11 cellular contexts compared by ENCODE assay signal in genomic region chr11:19422257-19422656, GRCh38.
"Had no signal": no experiment of that assay in that cellular context is flagged by ENCODE, and none has a peak within 500 bp of the region (broad histone marks: within the 10 kb centered on the region; RNA-seq: fewer than 3 reads in every experiment).

No MANE protein-coding gene starts in this region.

- H3K27ac Mint-ChIP-seq: activated CD4-positive, alpha-beta T cell treated with anti-CD3 and anti-CD28 coated beads, Interleukin-2, amount 10 ng/mL, durations not matched to agents 7 days and 5 days; activated naive CD8-positive, alpha-beta T cell treated with anti-CD3 and anti-CD28 coated beads for 36 hours; natural killer cell; stimulated activated naive CD8-positive, alpha-beta T cell treated with anti-CD3 and anti-CD28 coated beads, Interleukin-15, amount 100 ng/mL, for 72 hours had no signal

- H3K36me3 ChIP-seq: right lobe of liver, thoracic aorta had no signal

- H3K4me3 Mint-ChIP-seq: activated CD4-positive, alpha-beta T cell treated with anti-CD3 and anti-CD28 coated beads, Interleukin-2, amount 10 ng/mL, durations not matched to agents 7 days and 5 days; activated naive CD8-positive, alpha-beta T cell treated with anti-CD3 and anti-CD28 coated beads for 36 hours; natural killer cell; stimulated activated naive CD8-positive, alpha-beta T cell treated with anti-CD3 and anti-CD28 coated beads, Interleukin-15, amount 100 ng/mL, for 72 hours had no signal

- H3K27me3 ChIP-seq: dorsolateral prefrontal cortex, hepatocyte, right lobe of liver had no signal

- DNase-seq: activated CD4-positive, alpha-beta T cell treated with anti-CD3 and anti-CD28 coated beads, Interleukin-2, amount 10 ng/mL, durations not matched to agents 7 days and 5 days; activated gamma-delta T cell treated with Interleukin-2 at 50 U/mL for 16 hours; activated naive CD8-positive, alpha-beta T cell treated with anti-CD3 and anti-CD28 coated beads for 36 hours; islet precursor cell; mesendoderm; natural killer cell; right lobe of liver; stimulated activated naive CD8-positive, alpha-beta T cell treated with anti-CD3 and anti-CD28 coated beads, Interleukin-15, amount 100 ng/mL, for 72 hours had no signal

- H3K4me2 ChIP-seq: hepatocyte had no signal

- H3K4me3 ChIP-seq: dorsolateral prefrontal cortex, hepatocyte, right lobe of liver, thoracic aorta had no signal

- H3K27ac ChIP-seq: hepatocyte, right lobe of liver, thoracic aorta had no signal

- H3K9me3 ChIP-seq: right lobe of liver, thoracic aorta had no signal

- H3K4me1 Mint-ChIP-seq: activated CD4-positive, alpha-beta T cell treated with anti-CD3 and anti-CD28 coated beads, Interleukin-2, amount 10 ng/mL, durations not matched to agents 7 days and 5 days; activated naive CD8-positive, alpha-beta T cell treated with anti-CD3 and anti-CD28 coated beads for 36 hours; natural killer cell; stimulated activated naive CD8-positive, alpha-beta T cell treated with anti-CD3 and anti-CD28 coated beads, Interleukin-15, amount 100 ng/mL, for 72 hours had no signal

- H3K36me3 Mint-ChIP-seq: activated naive CD8-positive, alpha-beta T cell treated with anti-CD3 and anti-CD28 coated beads for 36 hours; natural killer cell had no signal

- H2AFZ ChIP-seq: hepatocyte had no signal

- H3K9me3 Mint-ChIP-seq: activated CD4-positive, alpha-beta T cell treated with anti-CD3 and anti-CD28 coated beads, Interleukin-2, amount 10 ng/mL, durations not matched to agents 7 days and 5 days; natural killer cell had no signal

- ATAC-seq: natural killer cell, right lobe of liver had no signal
